32 cellular contexts compared by ENCODE assay signal in the genomic region with DNA sequence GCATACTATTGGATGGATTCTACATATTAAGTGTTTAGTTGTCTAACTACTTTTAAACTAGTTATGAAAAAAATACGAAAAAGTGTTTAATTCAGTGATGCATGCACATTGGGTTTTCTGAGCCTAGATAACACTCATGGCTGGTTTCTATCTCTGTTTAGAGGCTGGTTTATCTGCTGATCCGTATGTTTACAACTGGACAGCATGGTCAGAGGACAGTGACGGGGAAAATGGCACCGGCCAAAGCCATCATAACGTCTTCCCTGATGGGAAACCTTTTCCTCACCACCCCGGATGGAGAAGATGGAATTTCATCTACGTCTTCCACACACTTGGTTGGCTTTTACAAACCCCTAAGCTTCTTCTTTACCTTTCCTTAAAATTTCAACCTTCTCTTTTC.
"Had no signal": no experiment of that assay in that cellular context is flagged by ENCODE, and none has a peak within 500 bp of the region (broad histone marks: within the 10 kb centered on the region; RNA-seq: fewer than 3 reads in every experiment).

No MANE protein-coding gene starts in this region.

- H3K27me3 ChIP-seq: adrenal gland, ascending aorta, body of pancreas, brain microvascular endothelial cell, breast epithelium had no signal

- H3K36me3 ChIP-seq: adrenal gland, brain microvascular endothelial cell, cardiac muscle cell had no signal

- H3K27ac ChIP-seq: adrenal gland, ascending aorta, body of pancreas, brain microvascular endothelial cell, breast epithelium, cardiac muscle cell had no signal

- H3K4me1 ChIP-seq: adrenal gland, ascending aorta, body of pancreas, breast epithelium had no signal

- DNase-seq: activated effector memory CD4-positive, alpha-beta T cell treated with anti-CD3 and anti-CD28 coated beads, Interleukin-2, amount 50 U/mL, for 16 hours; activated effector memory CD4-positive, alpha-beta T cell treated with Interleukin-2 at 50 U/mL for 16 hours; activated gamma-delta T cell; activated gamma-delta T cell treated with Interleukin-2 at 50 U/mL for 16 hours; activated naive CD4-positive, alpha-beta T cell; activated naive CD4-positive, alpha-beta T cell treated with anti-CD3 and anti-CD28 coated beads for 36 hours; activated naive CD4-positive, alpha-beta T cell treated with anti-CD3 and anti-CD28 coated beads, Interleukin-2, amount 10 ng/mL, durations not matched to agents 7 days and 5 days; activated naive CD4-positive, alpha-beta T cell treated with anti-CD3 and anti-CD28 coated beads, Interleukin-2, amount 50 U/mL, for 16 hours; activated naive CD4-positive, alpha-beta T cell treated with Interleukin-2 at 50 U/mL for 16 hours; activated naive CD8-positive, alpha-beta T cell treated with anti-CD3 and anti-CD28 coated beads for 36 hours; activated naive CD8-positive, alpha-beta T cell treated with anti-CD3 and anti-CD28 coated beads, Interleukin-2, amount 10 ng/mL, durations not matched to agents 7 days and 5 days; activated naive CD8-positive, alpha-beta T cell treated with anti-CD3 and anti-CD28 coated beads, Interleukin-2, amount 50 U/mL, for 24 hours; activated T-cell treated with anti-CD3 and anti-CD28 coated beads, Interleukin-2, amount 50 U/mL, for 1 hour; activated T-cell treated with anti-CD3 and anti-CD28 coated beads, Interleukin-2, amount 50 U/mL, for 24 hours; activated T-cell treated with anti-CD3 and anti-CD28 coated beads, Interleukin-2, amount 50 U/mL, for 4 hours; activated T-cell treated with anti-CD3 and anti-CD28 coated beads, Interleukin-2, amount 50 U/mL, for 48 hours; activated T-cell treated with anti-CD3 and anti-CD28 coated beads, Interleukin-2, amount 50 U/mL, for 72 hours; adrenal gland; amniotic stem cell; amygdala; aorta; body of pancreas; brain microvascular endothelial cell; caudate nucleus; central memory CD4-positive, alpha-beta T cell; cerebellar nuclear complex had no signal

- H3K9me3 ChIP-seq: adrenal gland, ascending aorta, breast epithelium had no signal

- ATAC-seq: activated naive CD4-positive, alpha-beta T cell treated with anti-CD3 and anti-CD28 coated beads, Interleukin-2, amount 50 U/mL, for 72 hours; activated naive CD8-positive, alpha-beta T cell treated with anti-CD3 and anti-CD28 coated beads, Interleukin-2, amount 50 U/mL, for 24 hours; activated T-cell treated with anti-CD3 and anti-CD28 coated beads, Interleukin-2, amount 50 U/mL, for 4 hours; activated T-cell treated with anti-CD3 and anti-CD28 coated beads, Interleukin-2, amount 50 U/mL, for 72 hours; activated T-helper 17 cell treated with anti-CD3 and anti-CD28 coated beads, Interleukin-2, amount 50 U/mL, for 72 hours; body of pancreas had no signal

- H3K4me3 ChIP-seq: adrenal gland, ascending aorta, body of pancreas, breast epithelium, cardiac muscle cell had no signal

- FAIRE-seq: bronchial epithelial cell had no signal
